7 cellular contexts compared by ENCODE assay signal in the genomic region with DNA sequence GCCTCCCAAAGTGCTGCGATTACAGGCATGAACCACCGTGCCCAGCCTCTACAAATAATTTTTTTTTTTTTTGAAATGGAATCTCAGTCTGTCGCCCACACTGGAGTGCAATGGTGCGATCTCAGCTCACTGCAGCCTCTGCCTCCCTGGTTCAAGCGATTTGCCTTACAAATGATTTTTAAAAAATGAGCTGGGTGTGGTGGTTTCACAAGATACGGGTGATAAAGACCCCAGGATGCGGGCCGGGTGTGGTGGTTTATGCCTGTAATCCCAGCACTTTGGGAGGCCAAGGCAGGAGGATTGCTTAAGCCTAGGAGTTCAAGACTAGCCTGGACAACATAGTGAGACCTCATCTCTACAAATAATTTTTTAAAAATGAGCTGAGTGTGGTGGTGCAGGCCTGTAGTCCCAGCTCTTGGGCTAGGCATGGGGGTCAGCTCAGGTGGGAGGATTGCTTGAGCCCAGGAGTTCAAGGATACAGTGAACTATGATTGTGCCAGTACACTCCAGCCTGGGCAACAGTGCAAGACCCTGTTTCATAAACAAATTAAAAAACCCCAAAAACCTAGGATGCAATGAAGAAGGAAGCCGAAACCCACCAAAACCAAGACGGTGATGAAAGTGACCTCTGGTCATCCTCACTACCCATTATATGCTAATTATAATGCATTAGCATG. TPM values are rescaled to one million over a fixed set of nuclear protein-coding genes. Genes with fewer than 3 reads are reported as not detected.
"Had no signal": no experiment of that assay in that cellular context is flagged by ENCODE, and none has a peak within 500 bp of the region (broad histone marks: within the 10 kb centered on the region; RNA-seq: fewer than 3 reads in every experiment).

No MANE protein-coding gene starts in this region.

- H3K4me3 Mint-ChIP-seq: IgD-negative memory B cell had no signal

- H3K4me1 Mint-ChIP-seq: IgD-negative memory B cell had no signal

- ATAC-seq: HepG2, K562 had no signal

- H3K27ac Mint-ChIP-seq: IgD-negative memory B cell had no signal

- DNase-seq: KG1 had no signal

- H3K27ac ChIP-seq: HL-60 had no signal

- H3K4me3 ChIP-seq: K562 had no signal

RNA-seq across cellular contexts. Expression of gene PDGFRA, which starts 27.5 kb away (rescaled TPM):
- total RNA-seq: HT-29, HT1080 had no signal
- polyA plus RNA-seq: HepG2, IgD-negative memory B cell, K562 had no signal
